ENCODE assay signal across 8 cellular contexts in genomic region chr21:41168391-41169257, GRCh38. TPM values are rescaled to one million over a fixed set of nuclear protein-coding genes. Genes with fewer than 3 reads are reported as not detected.
A peak's percentile ranks its signal among the peaks of the same experiment; 100 is the strongest.
DNase-seq lines count a peak whose midpoint lies in the region; ATAC-seq and TF ChIP-seq lines count a peak whose summit lies in the region.

No MANE protein-coding gene starts in this region.

- peak overlapping the region; percentile 71 for H3K4me3 Mint-ChIP-seq in activated CD4-positive, alpha-beta memory T cell treated with anti-CD3 and anti-CD28 coated beads, Interleukin-2, amount 10 ng/mL, durations not matched to agents 7 days and 5 days
- H3K4me3 Mint-ChIP-seq in nephron = peak overlapping the region; percentile 89 to 96 (median 92)

- CTCF ChIA-PET in activated CD4-positive, alpha-beta memory T cell treated with anti-CD3 and anti-CD28 coated beads, Interleukin-2, amount 10 ng/mL, durations not matched to agents 7 days and 5 days (lab: Charles Lee) = interaction anchor here (0.6 kb wide), 1 partner anchor 83 kb away, joined by 3 read pairs; no protein-coding TSS in a partner anchor

- TF ChIP-seq POLR2A in gastroesophageal sphincter (IDR thresholded peaks at IDR 0.05) = peak in 1 of 2 donors; percentile 27

- peak in 1 of 4 experiments; percentile 8 for TF ChIP-seq CTCF in gastroesophageal sphincter (IDR thresholded peaks at IDR 0.05)
- no peak for TF ChIP-seq CTCF in nephron (IDR thresholded peaks at IDR 0.05; ENCODE audit: unreplicated experiment in 3 of 3)

- no peak overlapping the region for H3K27ac Mint-ChIP-seq in activated CD4-positive, alpha-beta memory T cell treated with anti-CD3 and anti-CD28 coated beads, Interleukin-2, amount 10 ng/mL, durations not matched to agents 7 days and 5 days
- H3K27ac Mint-ChIP-seq in nephron = peak overlapping the region in 2 of 3 experiments; percentile 77 to 83

- H3K36me3 ChIP-seq in gastroesophageal sphincter = no peaks in the 10 kb centered on the region

- H3K9me3 Mint-ChIP-seq in activated CD4-positive, alpha-beta memory T cell treated with anti-CD3 and anti-CD28 coated beads, Interleukin-2, amount 10 ng/mL, durations not matched to agents 7 days and 5 days = no peaks in the 10 kb centered on the region
- no peaks in the 10 kb centered on the region for H3K9me3 Mint-ChIP-seq in nephron

- no peak for TF ChIP-seq RAD21 in Ishikawa (IDR thresholded peaks at IDR 0.05; ENCODE audit: low read depth)

- H3K27me3 Mint-ChIP-seq in activated CD4-positive, alpha-beta memory T cell treated with anti-CD3 and anti-CD28 coated beads, Interleukin-2, amount 10 ng/mL, durations not matched to agents 7 days and 5 days = peaks cover 42% of the 10 kb centered on the region
- H3K27me3 Mint-ChIP-seq in nephron (ENCODE audit: low read depth) = peaks cover 16% of the 10 kb centered on the region

- H3K27ac ChIP-seq in gastroesophageal sphincter = peak overlapping the region; percentile 62 to 99 (median 96)

- no peaks in the 10 kb centered on the region for H3K9me3 ChIP-seq in gastroesophageal sphincter

- H3K36me3 Mint-ChIP-seq in activated CD4-positive, alpha-beta memory T cell treated with anti-CD3 and anti-CD28 coated beads, Interleukin-2, amount 10 ng/mL, durations not matched to agents 7 days and 5 days (ENCODE audit: low read depth) = no peaks in the 10 kb centered on the region
- H3K36me3 Mint-ChIP-seq in nephron (ENCODE audit: low read depth) = no peaks in the 10 kb centered on the region

- peak; percentile 20 for DNase-seq in COR-L47 (lab: John Stamatoyannopoulos, UW)
- peak; percentile 31 for DNase-seq in activated CD4-positive, alpha-beta memory T cell treated with anti-CD3 and anti-CD28 coated beads, Interleukin-2, amount 10 ng/mL, durations not matched to agents 7 days and 5 days

- no peaks in the 10 kb centered on the region for H3K27me3 ChIP-seq in gastroesophageal sphincter

- H3K4me1 ChIP-seq in gastroesophageal sphincter = peaks cover 0 to 46% (median 11%) of the 10 kb centered on the region in 3 donors

- ATAC-seq in gastroesophageal sphincter (peak; percentile 37), HG03045 (IDR thresholded peaks at IDR 0.05; ENCODE audit: unreplicated experiment) (no peak), HG02938 (IDR thresholded peaks at IDR 0.05; ENCODE audit: unreplicated experiment) (no peak), GM21423 (IDR thresholded peaks at IDR 0.05; ENCODE audit: unreplicated experiment) (no peak)

- peaks cover 9% of the 10 kb centered on the region for H3K4me1 Mint-ChIP-seq in activated CD4-positive, alpha-beta memory T cell treated with anti-CD3 and anti-CD28 coated beads, Interleukin-2, amount 10 ng/mL, durations not matched to agents 7 days and 5 days
- H3K4me1 Mint-ChIP-seq in nephron = peaks cover 27% of the 10 kb centered on the region

- POLR2A ChIA-PET in activated CD4-positive, alpha-beta memory T cell treated with anti-CD3 and anti-CD28 coated beads, Interleukin-2, amount 10 ng/mL, durations not matched to agents 7 days and 5 days (lab: Charles Lee) = interaction anchor here (0.7 kb wide), 1 partner anchor 9 kb away, joined by 3 read pairs; no protein-coding TSS in a partner anchor

- 0% methylated on average over 2 of the region's 75 CpGs; no CpG with 5 or more reads in 1 of the 2 donors for WGBS in gastroesophageal sphincter (ENCODE audit: low coverage in 1 of 2), 2 donors

- H3K4me3 ChIP-seq in gastroesophageal sphincter = peak overlapping the region; percentile 61 to 91

- TF ChIP-seq EP300 in Ishikawa (IDR thresholded peaks at IDR 0.05; ENCODE audit: borderline replicate concordance) = no peak
- no peak for TF ChIP-seq EP300 in gastroesophageal sphincter (IDR thresholded peaks at IDR 0.05)

TF ChIP-seq in Ishikawa, 13 proteins besides CTCF, POLR2A, EP300 and RAD21:
- TF ChIP-seq TEAD4 (IDR thresholded peaks at IDR 0.05) (no peak), ZBTB7A (IDR thresholded peaks at IDR 0.05; ENCODE audit: low read depth) (0 out of 2 replicates have a peak, but pooled peaks have one; percentile 25), MAX (IDR thresholded peaks at IDR 0.05) (peak; percentile 63)

RNA-seq across cellular contexts. Expression of gene BACE2, which starts 0.7 kb away (rescaled TPM):
- total RNA-seq in activated CD4-positive, alpha-beta memory T cell treated with anti-CD3 and anti-CD28 coated beads, Interleukin-2, amount 10 ng/mL, durations not matched to agents 7 days and 5 days = 1 to 10 TPM; 2.0 to 2.2 TPM
- total RNA-seq in gastroesophageal sphincter = 10 to 100 TPM; 31.9 to 63.4 (median 50.0) TPM

Comparison
In these comparisons a context has a peak if more than half of its experiments do, and no peak if none do; other contexts are left out.
1. RNA of gene BACE2, which starts 0.7 kb away (total RNA-seq): 31.9 to 63.4 TPM in gastroesophageal sphincter; 2.0 to 2.2 TPM in activated CD4-positive, alpha-beta memory T cell treated with anti-CD3 and anti-CD28 coated beads, Interleukin-2, amount 10 ng/mL, durations not matched to agents 7 days and 5 days; every median in the first group is over 10 times any median in the second.